8 cellular contexts compared by ENCODE assay signal in genomic region chr1:9235560-9235959, GRCh38. TPM values are rescaled to one million over a fixed set of nuclear protein-coding genes. Genes with fewer than 3 reads are reported as not detected.
DNase-seq lines count a peak whose midpoint lies in the region; ATAC-seq and TF ChIP-seq lines count a peak whose summit lies in the region.

No MANE protein-coding gene starts in this region.

- H3K27me3 ChIP-seq in heart left ventricle (no peaks in the 10 kb centered on the region), mononuclear cell (ENCODE audit: insufficient read depth, low read length) (no peaks in the 10 kb centered on the region), vagina (no peaks in the 10 kb centered on the region)

- H3K4me3 Mint-ChIP-seq in MCF 10A (ENCODE audit: unreplicated experiment): peak overlapping the region; percentile 79

- H3K36me3 Mint-ChIP-seq in MCF 10A (ENCODE audit: insufficient read depth, unreplicated experiment): peaks cover 14% of the 10 kb centered on the region

- H3K4me1 Mint-ChIP-seq in MCF 10A (ENCODE audit: insufficient read depth, unreplicated experiment): peaks cover 27% of the 10 kb centered on the region

- peak overlapping the region; percentile 88 to 99 (median 95) for H3K27ac ChIP-seq in heart left ventricle
- H3K27ac ChIP-seq in vagina: peak overlapping the region; percentile 94

- WGBS in heart left ventricle, 4 donors: 80 to 84% (median 83%) methylated on average over 10 of the region's 10 CpGs

- TF ChIP-seq POLR2A in heart left ventricle (IDR thresholded peaks at IDR 0.05) (no peak), vagina (IDR thresholded peaks at IDR 0.05) (no peak)

- no peak for ATAC-seq in heart left ventricle
- ATAC-seq in Right ventricle myocardium superior (ENCODE audit: poor library complexity): no peak
- ATAC-seq in GM19035 (IDR thresholded peaks at IDR 0.05; ENCODE audit: unreplicated experiment): no peak
- no peak for ATAC-seq in HG02981 (IDR thresholded peaks at IDR 0.05; ENCODE audit: unreplicated experiment)

- peak overlapping the region; percentile 59 to 88 (median 72) for H3K4me3 ChIP-seq in heart left ventricle
- peak overlapping the region; percentile 59 for H3K4me3 ChIP-seq in mononuclear cell (ENCODE audit: low read length)
- H3K4me3 ChIP-seq in vagina: peak overlapping the region; percentile 65 to 74

- no peaks in the 10 kb centered on the region for H3K9me3 Mint-ChIP-seq in MCF 10A (ENCODE audit: unreplicated experiment)

- POLR2A ChIA-PET in MCF 10A (lab: Yijun Ruan, JAX): interaction anchor here (1.0 to 3.1 kb wide), 5 partner anchors 35 to 354 kb away, joined by 3 to 15 read pairs (median 4); no protein-coding TSS in a partner anchor

- DNase-seq in heart left ventricle: no peak
- no peak for DNase-seq in Right ventricle myocardium superior
- no peak for DNase-seq in MCF 10A (ENCODE audit: unreplicated experiment)
- no peak for DNase-seq in vagina (ENCODE audit: extremely low spot score in 2 of 2)
- no peak for DNase-seq in NCI-H510A (lab: John Stamatoyannopoulos, UW)

- H3K9me3 ChIP-seq in heart left ventricle (no peaks in the 10 kb centered on the region), mononuclear cell (ENCODE audit: low read depth, low read length) (no peaks in the 10 kb centered on the region), vagina (no peaks in the 10 kb centered on the region)

- peaks cover 15 to 72% (median 54%) of the 10 kb centered on the region in 12 donors for H3K4me1 ChIP-seq in heart left ventricle
- peaks cover 71% of the 10 kb centered on the region for H3K4me1 ChIP-seq in mononuclear cell (ENCODE audit: insufficient read depth, low read length)
- peaks cover 72% of the 10 kb centered on the region for H3K4me1 ChIP-seq in vagina

- H3K27me3 Mint-ChIP-seq in MCF 10A (ENCODE audit: insufficient read depth, unreplicated experiment): no peaks in the 10 kb centered on the region

- H3K36me3 ChIP-seq in heart left ventricle: peaks cover 0 to 6% (median 0%) of the 10 kb centered on the region in 9 donors
- H3K36me3 ChIP-seq in vagina: no peaks in the 10 kb centered on the region

- BruUV-seq in MCF 10A (replicated peaks; lab: Mats Ljungman, UMichigan): TSS peak; percentile 62

- H3K27ac Mint-ChIP-seq in MCF 10A (ENCODE audit: low read depth, unreplicated experiment): peak overlapping the region; percentile 76

- intact Hi-C loops in heart left ventricle (cut with DNase I) (no loop called here), Right ventricle myocardium superior (cut with DNase I) (no loop called here), MCF 10A (cut with micrococcal nuclease) (no loop called here), vagina (cut with DNase I) (no loop called here)

- TF ChIP-seq CTCF in heart left ventricle (IDR thresholded peaks at IDR 0.05) (no peak), MCF 10A (IDR thresholded peaks at IDR 0.05; ENCODE audit: unreplicated experiment) (no peak), vagina (IDR thresholded peaks at IDR 0.05) (no peak)

- CTCF ChIA-PET in MCF 10A (lab: Yijun Ruan, JAX): interaction anchor here (0.5 to 2.4 kb wide), 5 partner anchors 10 to 400 kb away, joined by 3 to 7 read pairs (median 4); no protein-coding TSS in a partner anchor

RNA-seq across cellular contexts. Expression of gene H6PD, which starts 1.0 kb away (rescaled TPM):
- total RNA-seq in heart left ventricle (10 to 100 TPM; 16.0 to 54.5 (median 27.9) TPM), Right ventricle myocardium superior (20.9 TPM), MCF 10A (2022) (23.6 and 28.7 TPM in 2 replicates), mononuclear cell (10.5 TPM), vagina (65.1 TPM)
- polyA plus RNA-seq in heart left ventricle: 10 to 100 TPM; 11.0 to 15.7 TPM

RNA-seq across cellular contexts. Expression of gene SPSB1, which starts 57.1 kb away (rescaled TPM):
- total RNA-seq in heart left ventricle (10 to 100 TPM in 3 of 9 donors, 1 to 10 TPM in 6; 7.7 to 27.2 (median 9.2) TPM), Right ventricle myocardium superior (13.0 TPM), MCF 10A (2022) (8.2 and 16.2 TPM in 2 replicates), mononuclear cell (0.94 TPM), vagina (40.0 TPM)
- polyA plus RNA-seq in heart left ventricle: 10 to 100 TPM in 1 of 2 donors, 1 to 10 TPM in 1; 7.0 to 10.9 TPM
